In the genomic region with DNA sequence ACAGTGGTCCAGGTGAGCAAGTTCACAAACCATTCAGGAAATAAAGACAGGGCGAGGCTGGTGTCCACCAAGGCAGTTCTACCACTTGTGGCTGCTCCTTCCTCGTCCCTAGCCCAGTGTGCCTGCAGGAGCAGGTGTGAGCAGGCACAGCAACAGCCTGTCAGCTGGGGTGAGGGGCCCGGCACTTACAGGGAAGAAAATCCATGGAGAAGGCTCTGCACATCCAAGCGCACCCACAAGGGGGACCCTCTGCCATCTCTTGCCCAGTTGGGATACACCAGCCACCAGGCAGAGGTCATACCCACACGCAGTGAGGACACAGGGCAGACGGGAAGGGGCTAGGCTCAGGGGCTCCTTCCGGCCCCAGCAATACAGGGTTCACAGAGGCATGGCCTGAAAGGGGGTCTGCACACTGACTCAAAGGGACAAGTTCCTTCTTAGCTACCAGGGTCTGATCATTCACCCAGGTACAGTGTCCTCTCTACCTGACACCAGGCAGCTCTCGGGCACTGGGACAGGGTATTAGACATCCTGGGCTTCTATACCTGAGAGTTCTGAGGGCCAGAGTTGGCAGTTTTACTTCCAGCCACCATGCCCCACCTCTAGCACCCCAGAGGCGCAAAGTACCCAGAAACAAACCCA, we compare ENCODE assay signal across 8 cellular contexts. TPM values are rescaled to one million over a fixed set of nuclear protein-coding genes. Genes with fewer than 3 reads are reported as not detected.
DNase-seq lines count a peak whose midpoint lies in the region; ATAC-seq and TF ChIP-seq lines count a peak whose summit lies in the region.

No MANE protein-coding gene starts in this region.

- H3K4me3 Mint-ChIP-seq in type B pancreatic cell = no peak overlapping the region

- ATAC-seq in left colon = peak; percentile 82
- no peak for ATAC-seq in GM18907 (IDR thresholded peaks at IDR 0.05; ENCODE audit: unreplicated experiment)

- peaks cover 18% of the 10 kb centered on the region for H3K4me1 Mint-ChIP-seq in type B pancreatic cell (ENCODE audit: unreplicated experiment)

- peak overlapping the region; percentile 69 for H3K27ac Mint-ChIP-seq in type B pancreatic cell

- intact Hi-C loops in left colon (cut with DNase I, micrococcal nuclease) = loop anchor here in 1 of 2 donors (10.0 kb wide), 1 partner anchor 73 kb away; no protein-coding TSS in a partner anchor

- H3K27ac ChIP-seq in caudate nucleus (ENCODE audit: low read depth, low read length) = peak overlapping the region; percentile 2

- H3K4me3 ChIP-seq in GM12865 (ENCODE audit: low read depth, low read length) = no peak overlapping the region

- DNase-seq in AG08396 (ENCODE audit: low spot score) (peak; percentile 44), GM12865 (ENCODE audit: low read depth) (peak; percentile 28), NCI-H69 (lab: John Stamatoyannopoulos, UW) (peak; percentile 56), caudate nucleus (lab: John Stamatoyannopoulos, UW) (peak in 34 of 61 donors; percentile 15 to 65 (median 40)), left colon (peak; percentile 68 to 70), type B pancreatic cell (ENCODE audit: extremely low spot score, unreplicated experiment) (peak; percentile 80), T-helper 9 cell (no peak)

- no peaks in the 10 kb centered on the region for H3K27me3 Mint-ChIP-seq in type B pancreatic cell

- TF ChIP-seq CTCF in GM12865 (IDR thresholded peaks at IDR 0.05; ENCODE audit: insufficient read depth, low read depth, low read length, missing control alignments) (peak; percentile 23), type B pancreatic cell (conservative IDR thresholded peaks at IDR 0.05) (peak; percentile 77)

- H3K36me3 Mint-ChIP-seq in type B pancreatic cell = peaks cover 4% of the 10 kb centered on the region

- H3K9me3 Mint-ChIP-seq in type B pancreatic cell = no peaks in the 10 kb centered on the region

RNA-seq across cellular contexts. Expression of a gene that starts 27.0 kb away (rescaled TPM):
- total RNA-seq in left colon (10 to 100 TPM; 17.1 to 26.8 TPM), type B pancreatic cell (ENCODE audit: low replicate concordance) (19.2 and 41.3 TPM in 2 replicates)

RNA-seq across cellular contexts. Expression of a gene that starts 35.4 kb away (rescaled TPM):
- 10 to 100 TPM; 61.2 to 65.2 TPM for total RNA-seq in left colon
- 37.8 and 46.2 TPM in 2 replicates for total RNA-seq in type B pancreatic cell (ENCODE audit: low replicate concordance)

RNA-seq across cellular contexts. Expression of a gene that starts 37.1 kb away (rescaled TPM):
- total RNA-seq in left colon (10 to 100 TPM; 36.9 to 39.6 TPM), type B pancreatic cell (ENCODE audit: low replicate concordance) (48.3 and 49.1 TPM in 2 replicates)

RNA-seq across cellular contexts. Expression of a gene that starts 44.6 kb away (rescaled TPM):
- total RNA-seq in left colon = under 1 TPM in 1 of 2 donors, not detected in 1; 0.11 TPM
- total RNA-seq in type B pancreatic cell (ENCODE audit: low replicate concordance) = 0.14 and 0.43 TPM in 2 replicates
